In genomic region chr7:112019932-112020331, GRCh38 we compare ENCODE assay signal across 14 cellular contexts.
DNase-seq lines count a peak whose midpoint lies in the region; ATAC-seq and TF ChIP-seq lines count a peak whose summit lies in the region.
"Had no signal": no experiment of that assay in that cellular context is flagged by ENCODE, and none has a peak within 500 bp of the region (broad histone marks: within the 10 kb centered on the region; RNA-seq: fewer than 3 reads in every experiment).

No MANE protein-coding gene starts in this region.

- H3K27me3 Mint-ChIP-seq in activated CD4-positive, alpha-beta T cell treated with anti-CD3 and anti-CD28 coated beads, Interleukin-2, amount 10 ng/mL, durations not matched to agents 24 days and 14 days: no peaks in the 10 kb centered on the region
- no peaks in the 10 kb centered on the region; the same call in 1 of the 2 replicates for H3K27me3 Mint-ChIP-seq in WTC11 (ENCODE audit: low read depth)

- H3K27ac ChIP-seq in right lobe of liver: peak overlapping the region; percentile 17 to 80 (median 56)
- H3K27ac ChIP-seq in upper lobe of right lung: peak overlapping the region; percentile 31
- H3K27ac ChIP-seq: BLaER1 had no signal

- H3K36me3 Mint-ChIP-seq in activated CD4-positive, alpha-beta T cell treated with anti-CD3 and anti-CD28 coated beads, Interleukin-2, amount 10 ng/mL, durations not matched to agents 24 days and 14 days (ENCODE audit: low read depth): no peaks in the 10 kb centered on the region
- no peaks in the 10 kb centered on the region for H3K36me3 Mint-ChIP-seq in WTC11
- H3K36me3 Mint-ChIP-seq: CD14-positive monocyte; CD4-positive, alpha-beta memory T cell had no signal

- DNase-seq in activated CD4-positive, alpha-beta T cell treated with anti-CD3 and anti-CD28 coated beads, Interleukin-2, amount 10 ng/mL, durations not matched to agents 24 days and 14 days: peak; percentile 6
- DNase-seq in activated CD4-positive, alpha-beta T cell treated with anti-CD3 and anti-CD28 coated beads for 48 hours: no peak
- DNase-seq in left lobe of liver (ENCODE audit: low spot score): peak; percentile 63
- DNase-seq in right lobe of liver: peak in 2 of 3 donors; percentile 58 to 65
- no peak for DNase-seq in upper lobe of right lung
- DNase-seq in WTC11 (ENCODE audit: low spot score): no peak
- no peak for DNase-seq in stimulated activated CD4-positive, alpha-beta T cell treated with anti-CD3 and anti-CD28 coated beads, Interleukin-4, amount 100 ng/mL, for 24 hours
- no peak for DNase-seq in SIG-M5 treated with dmso at 0.1 percent for 504 hours (lab: John Stamatoyannopoulos, UW; ENCODE audit: unreplicated experiment)
- DNase-seq: 8988T; CD4-positive, alpha-beta memory T cell; DMS153; H9 had no signal

- peaks cover 0 to 30% (median 8%) of the 10 kb centered on the region in 4 donors for H3K4me1 ChIP-seq in right lobe of liver
- H3K4me1 ChIP-seq in upper lobe of right lung: peaks cover 37% of the 10 kb centered on the region
- H3K4me1 ChIP-seq: BLaER1 had no signal

- 38% methylated on average over 1 of the region's 1 CpG for WGBS in right lobe of liver (ENCODE audit: insufficient coverage, low coverage, low lambda C conversion rate, missing lambda C conversion rate)

- no peak overlapping the region for H3K27ac Mint-ChIP-seq in activated CD4-positive, alpha-beta T cell treated with anti-CD3 and anti-CD28 coated beads, Interleukin-2, amount 10 ng/mL, durations not matched to agents 24 days and 14 days
- no peak overlapping the region for H3K27ac Mint-ChIP-seq in WTC11
- H3K27ac Mint-ChIP-seq: CD14-positive monocyte; CD4-positive, alpha-beta memory T cell; H9 had no signal

- TF ChIP-seq CTCF in right lobe of liver (IDR thresholded peaks at IDR 0.05) (no peak), upper lobe of right lung (IDR thresholded peaks at IDR 0.05) (no peak), WTC11 (IDR thresholded peaks at IDR 0.05) (no peak)

- H3K9me3 ChIP-seq in right lobe of liver: no peaks in the 10 kb centered on the region
- no peaks in the 10 kb centered on the region for H3K9me3 ChIP-seq in upper lobe of right lung
- H3K9me3 ChIP-seq: BLaER1 had no signal

- no peaks in the 10 kb centered on the region for H3K36me3 ChIP-seq in right lobe of liver
- H3K36me3 ChIP-seq in upper lobe of right lung: no peaks in the 10 kb centered on the region
- H3K36me3 ChIP-seq: BLaER1 had no signal

- H3K4me3 ChIP-seq in right lobe of liver: peak overlapping the region in 1 of 3 donors; percentile 1
- no peak overlapping the region for H3K4me3 ChIP-seq in upper lobe of right lung
- H3K4me3 ChIP-seq: BLaER1 had no signal

- H3K27me3 ChIP-seq in right lobe of liver (no peaks in the 10 kb centered on the region), upper lobe of right lung (no peaks in the 10 kb centered on the region)
- H3K27me3 ChIP-seq: BLaER1 had no signal

- CTCF ChIA-PET in WTC11 (lab: Charles Lee): interaction anchor here (0.5 kb wide), 1 partner anchor 14 kb away, joined by 3 read pairs; no protein-coding TSS in a partner anchor

- no peaks in the 10 kb centered on the region for H3K9me3 Mint-ChIP-seq in activated CD4-positive, alpha-beta T cell treated with anti-CD3 and anti-CD28 coated beads, Interleukin-2, amount 10 ng/mL, durations not matched to agents 24 days and 14 days
- no peaks in the 10 kb centered on the region for H3K9me3 Mint-ChIP-seq in WTC11
- H3K9me3 Mint-ChIP-seq: CD4-positive, alpha-beta memory T cell; H9 had no signal

- intact Hi-C loops in activated CD4-positive, alpha-beta T cell treated with anti-CD3 and anti-CD28 coated beads, Interleukin-2, amount 10 ng/mL, durations not matched to agents 24 days and 14 days (cut with micrococcal nuclease): no loop called here
- intact Hi-C loops in right lobe of liver (cut with DNase I) (no loop called here), upper lobe of right lung (cut with DNase I) (no loop called here)

- H3K4me1 Mint-ChIP-seq in activated CD4-positive, alpha-beta T cell treated with anti-CD3 and anti-CD28 coated beads, Interleukin-2, amount 10 ng/mL, durations not matched to agents 24 days and 14 days: no peaks in the 10 kb centered on the region
- H3K4me1 Mint-ChIP-seq in WTC11: peaks cover 7% of the 10 kb centered on the region
- H3K4me1 Mint-ChIP-seq: CD14-positive monocyte; CD4-positive, alpha-beta memory T cell; H9 had no signal

- no peak overlapping the region for H3K4me3 Mint-ChIP-seq in activated CD4-positive, alpha-beta T cell treated with anti-CD3 and anti-CD28 coated beads, Interleukin-2, amount 10 ng/mL, durations not matched to agents 24 days and 14 days
- no peak overlapping the region for H3K4me3 Mint-ChIP-seq in WTC11
- H3K4me3 Mint-ChIP-seq: CD14-positive monocyte; CD4-positive, alpha-beta memory T cell; H9 had no signal

- peak; percentile 91 for ATAC-seq in left lobe of liver
- peak; percentile 84 to 92 (median 88) for ATAC-seq in right lobe of liver
- ATAC-seq in upper lobe of right lung: peak; percentile 76
- no peak for ATAC-seq in WTC11

- POLR2A ChIA-PET in WTC11 (lab: Charles Lee): no interaction called here

- TF ChIP-seq POLR2A in right lobe of liver (IDR thresholded peaks at IDR 0.05): no peak

TF ChIP-seq in WTC11, 78 proteins besides CTCF, POLR2A, EP300 and RAD21:
- TF ChIP-seq HMGXB4 (CRISPR knock-in tag; IDR thresholded peaks at IDR 0.05) (no peak), NFATC4 (CRISPR knock-in tag; IDR thresholded peaks at IDR 0.05) (no peak), ZNF281 (CRISPR knock-in tag; IDR thresholded peaks at IDR 0.05) (no peak), CREM (CRISPR knock-in tag; IDR thresholded peaks at IDR 0.05) (no peak), MYBL2 (CRISPR knock-in tag; IDR thresholded peaks at IDR 0.05) (no peak), ZNF121 (CRISPR knock-in tag; IDR thresholded peaks at IDR 0.05) (no peak), ZNF138 (CRISPR knock-in tag; conservative IDR thresholded peaks at IDR 0.05) (no peak), AR (CRISPR knock-in tag; IDR thresholded peaks at IDR 0.05) (no peak), TEAD4 (CRISPR knock-in tag; IDR thresholded peaks at IDR 0.05) (no peak), ELF4 (CRISPR knock-in tag; IDR thresholded peaks at IDR 0.05; ENCODE audit: low read depth) (no peak)

Comparison
In these comparisons a context has a peak if more than half of its experiments do, and no peak if none do; other contexts are left out.
1. DNase-seq: peak in activated CD4-positive, alpha-beta T cell treated with anti-CD3 and anti-CD28 coated beads, Interleukin-2, amount 10 ng/mL, durations not matched to agents 24 days and 14 days (single experiment), left lobe of liver (single experiment) and right lobe of liver (2 of 3); none in activated CD4-positive, alpha-beta T cell treated with anti-CD3 and anti-CD28 coated beads for 48 hours (single experiment), upper lobe of right lung (single experiment), WTC11 (single experiment), stimulated activated CD4-positive, alpha-beta T cell treated with anti-CD3 and anti-CD28 coated beads, Interleukin-4, amount 100 ng/mL, for 24 hours (single experiment) and SIG-M5 treated with dmso at 0.1 percent for 504 hours (single experiment).